In the genomic region with DNA sequence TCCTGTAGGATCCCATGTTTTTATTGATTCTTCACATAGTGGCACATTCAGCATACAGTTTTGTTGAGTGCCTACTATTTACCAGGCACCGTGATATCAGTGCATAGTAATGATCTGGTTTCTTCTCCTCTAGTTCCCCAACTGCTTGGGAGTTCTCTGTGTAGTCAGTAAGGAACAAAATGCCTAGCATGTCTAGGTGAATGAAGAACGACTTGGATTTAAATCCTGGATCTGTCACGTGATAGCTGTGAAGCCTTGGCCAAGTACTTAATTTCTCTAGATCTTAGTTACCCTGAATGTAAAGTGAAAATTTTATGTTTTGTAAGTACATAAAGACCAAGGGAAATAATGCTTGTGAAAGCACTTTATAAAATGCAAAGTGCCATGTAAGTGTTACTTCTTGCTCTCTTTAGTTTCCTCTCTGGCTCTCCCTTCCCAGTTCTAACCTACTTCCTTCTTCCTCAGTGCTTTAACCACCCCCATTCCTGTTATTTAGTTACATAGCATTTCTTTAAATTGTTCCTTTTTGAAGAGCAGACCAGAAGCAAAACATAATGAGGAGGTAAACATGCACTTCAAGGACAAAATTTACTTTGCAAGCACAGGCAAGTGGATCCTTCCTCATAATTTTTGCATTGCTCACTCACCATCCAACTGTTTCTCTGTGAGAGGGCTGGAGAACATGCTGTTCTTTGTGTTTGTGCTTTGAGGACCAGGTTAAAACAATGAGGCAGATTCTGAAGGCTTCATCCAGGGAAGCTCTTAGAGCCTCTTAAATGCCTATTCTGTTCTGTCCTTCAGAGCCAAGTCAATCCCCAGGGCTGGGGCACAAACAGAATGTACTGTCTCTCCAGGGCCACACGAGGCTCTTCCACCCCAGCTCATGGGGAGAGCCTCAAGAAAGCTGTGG, we compare ENCODE assay signal across 23 cellular contexts.
DNase-seq lines count a peak whose midpoint lies in the region; ATAC-seq and TF ChIP-seq lines count a peak whose summit lies in the region.
"Had no signal": no experiment of that assay in that cellular context is flagged by ENCODE, and none has a peak within 500 bp of the region (broad histone marks: within the 10 kb centered on the region; RNA-seq: fewer than 3 reads in every experiment).

No MANE protein-coding gene starts in this region.

- H3K27ac Mint-ChIP-seq in MCF 10A (ENCODE audit: low read depth, unreplicated experiment): peak overlapping the region; percentile 73
- H3K27ac Mint-ChIP-seq in activated T-helper 1 cell treated with anti-CD3 and anti-CD28 coated beads, Interleukin-12 subunit alpha, Interleukin-12 subunit beta, Interleukin-2, Interleukin-4 antibody, amounts not matched to agents 30 ng/mL and 10 ng/mL and 1 ng/mL, durations not matched to agents 14 hours and 24 hours and 36 hours: no peak overlapping the region
- H3K27ac Mint-ChIP-seq: memory B cell; naive thymus-derived CD4-positive, alpha-beta T cell had no signal

- no peaks in the 10 kb centered on the region for H3K9me3 Mint-ChIP-seq in MCF 10A (ENCODE audit: unreplicated experiment)
- peaks cover 7% of the 10 kb centered on the region for H3K9me3 Mint-ChIP-seq in activated T-helper 1 cell treated with anti-CD3 and anti-CD28 coated beads, Interleukin-12 subunit alpha, Interleukin-12 subunit beta, Interleukin-2, Interleukin-4 antibody, amounts not matched to agents 30 ng/mL and 10 ng/mL and 1 ng/mL, durations not matched to agents 14 hours and 24 hours and 36 hours

- CTCF ChIA-PET in MCF 10A (lab: Yijun Ruan, JAX): interaction anchor here (0.9 kb wide), 2 partner anchors 33 to 311 kb away, joined by 3 to 4 read pairs; no protein-coding TSS in a partner anchor

- no peak for DNase-seq in MCF 10A (ENCODE audit: unreplicated experiment)
- no peak for DNase-seq in breast epithelium (ENCODE audit: low spot score in 2 of 2)
- DNase-seq in adipocyte (ENCODE audit: low read depth): peak; percentile 6
- peak; percentile 27 for DNase-seq in kidney tubule cell (ENCODE audit: low spot score)
- DNase-seq in lower leg skin (ENCODE audit: low spot score in 2 of 2): no peak
- DNase-seq in NCI-H524 treated with DMSO at 0.1 percent for 48 hours (lab: John Stamatoyannopoulos, UW): no peak
- no peak for DNase-seq in activated T-helper 1 cell treated with anti-CD3 and anti-CD28 coated beads, Interleukin-12 subunit alpha, Interleukin-12 subunit beta, Interleukin-2, Interleukin-4 antibody, amounts not matched to agents 30 ng/mL and 10 ng/mL and 1 ng/mL, durations not matched to agents 14 hours and 24 hours and 36 hours (ENCODE audit: low spot score)
- DNase-seq: activated CD4-positive, alpha-beta T cell treated with anti-CD3 and anti-CD28 coated beads, Interleukin-2, amount 50 U/mL, for 1 hour; amygdala; BE2C; Calu3; central memory CD4-positive, alpha-beta T cell; HCEC 1CT; MM.1S; naive thymus-derived CD4-positive, alpha-beta T cell; NCI-H2107; NCI-H526 treated with DMSO at 0.1 percent for 48 hours; SIG-M5; stimulated activated CD4-positive, alpha-beta T cell treated with anti-CD3 and anti-CD28 coated beads, Interleukin-1b, Interleukin-23, amount 100 ng/mL, for 48 hours; stimulated activated naive CD8-positive, alpha-beta T cell treated with anti-CD3 and anti-CD28 coated beads, Interleukin-15, Interleukin-2, amounts not matched to agents 100 U/mL and 50 U/mL, for 24 hours; T-helper 1 cell had no signal

- no peak overlapping the region for H3K4me3 Mint-ChIP-seq in MCF 10A (ENCODE audit: unreplicated experiment)
- H3K4me3 Mint-ChIP-seq in activated T-helper 1 cell treated with anti-CD3 and anti-CD28 coated beads, Interleukin-12 subunit alpha, Interleukin-12 subunit beta, Interleukin-2, Interleukin-4 antibody, amounts not matched to agents 30 ng/mL and 10 ng/mL and 1 ng/mL, durations not matched to agents 14 hours and 24 hours and 36 hours: no peak overlapping the region
- H3K4me3 Mint-ChIP-seq: memory B cell; naive thymus-derived CD4-positive, alpha-beta T cell had no signal

- H3K4me1 ChIP-seq in breast epithelium (no peaks in the 10 kb centered on the region), adipocyte (ENCODE audit: control insufficient read depth, insufficient read depth, low read length) (no peaks in the 10 kb centered on the region)
- H3K4me1 ChIP-seq: BE2C had no signal

- H3K27me3 ChIP-seq in breast epithelium (no peaks in the 10 kb centered on the region), adipocyte (replicated peaks; ENCODE audit: control insufficient read depth, insufficient read depth, low read length) (no peaks in the 10 kb centered on the region)
- H3K27me3 ChIP-seq: BE2C had no signal

- no peak for TF ChIP-seq CTCF in MCF 10A (IDR thresholded peaks at IDR 0.05; ENCODE audit: unreplicated experiment)
- no peak for TF ChIP-seq CTCF in breast epithelium (IDR thresholded peaks at IDR 0.05)
- TF ChIP-seq CTCF in lower leg skin (IDR thresholded peaks at IDR 0.05): no peak

- ATAC-seq in GM18520 (IDR thresholded peaks at IDR 0.05; ENCODE audit: unreplicated experiment): no peak
- ATAC-seq: naive thymus-derived CD4-positive, alpha-beta T cell; stimulated activated naive CD8-positive, alpha-beta T cell treated with anti-CD3 and anti-CD28 coated beads, Interleukin-15, Interleukin-2, amounts not matched to agents 100 U/mL and 50 U/mL, for 24 hours had no signal

- H3K9ac ChIP-seq in adipocyte (ENCODE audit: low read length): no peak overlapping the region

- no peaks in the 10 kb centered on the region for H3K36me3 Mint-ChIP-seq in MCF 10A (ENCODE audit: insufficient read depth, unreplicated experiment)
- no peaks in the 10 kb centered on the region for H3K36me3 Mint-ChIP-seq in activated T-helper 1 cell treated with anti-CD3 and anti-CD28 coated beads, Interleukin-12 subunit alpha, Interleukin-12 subunit beta, Interleukin-2, Interleukin-4 antibody, amounts not matched to agents 30 ng/mL and 10 ng/mL and 1 ng/mL, durations not matched to agents 14 hours and 24 hours and 36 hours (ENCODE audit: low read depth)
- H3K36me3 Mint-ChIP-seq: memory B cell; naive thymus-derived CD4-positive, alpha-beta T cell had no signal

- no peak overlapping the region for H3K4me3 ChIP-seq in breast epithelium
- H3K4me3 ChIP-seq in adipocyte (ENCODE audit: low read length): no peak overlapping the region
- no peak overlapping the region for H3K4me3 ChIP-seq in lower leg skin (ENCODE audit: low read depth, poor library complexity, severe bottlenecking)

- no peaks in the 10 kb centered on the region for H3K27me3 Mint-ChIP-seq in MCF 10A (ENCODE audit: insufficient read depth, unreplicated experiment)
- H3K27me3 Mint-ChIP-seq in activated T-helper 1 cell treated with anti-CD3 and anti-CD28 coated beads, Interleukin-12 subunit alpha, Interleukin-12 subunit beta, Interleukin-2, Interleukin-4 antibody, amounts not matched to agents 30 ng/mL and 10 ng/mL and 1 ng/mL, durations not matched to agents 14 hours and 24 hours and 36 hours (ENCODE audit: insufficient read depth): no peaks in the 10 kb centered on the region
- H3K27me3 Mint-ChIP-seq: memory B cell; naive thymus-derived CD4-positive, alpha-beta T cell had no signal

- intact Hi-C loops in MCF 10A (cut with micrococcal nuclease) (no loop called here), breast epithelium (cut with DNase I; ENCODE audit: low total_unique reads) (no loop called here), lower leg skin (cut with DNase I; ENCODE audit: low total_unique reads) (no loop called here)
- intact Hi-C loops in activated T-helper 1 cell treated with anti-CD3 and anti-CD28 coated beads, Interleukin-12 subunit alpha, Interleukin-12 subunit beta, Interleukin-2, Interleukin-4 antibody, amounts not matched to agents 30 ng/mL and 10 ng/mL and 1 ng/mL, durations not matched to agents 14 hours and 24 hours and 36 hours (cut with micrococcal nuclease): no loop called here

- TF ChIP-seq POLR2A in breast epithelium (IDR thresholded peaks at IDR 0.05) (no peak), lower leg skin (IDR thresholded peaks at IDR 0.05) (no peak)

- no peaks in the 10 kb centered on the region for H3K9me3 ChIP-seq in breast epithelium
- H3K9me3 ChIP-seq in adipocyte (ENCODE audit: control insufficient read depth, low read length): no peaks in the 10 kb centered on the region
- H3K9me3 ChIP-seq: BE2C had no signal

- WGBS in lower leg skin, 2 donors: 67 to 71% methylated on average over 4 of the region's 4 CpGs

- H3K4me1 Mint-ChIP-seq in MCF 10A (ENCODE audit: insufficient read depth, unreplicated experiment): peaks cover 18% of the 10 kb centered on the region
- H3K4me1 Mint-ChIP-seq in activated T-helper 1 cell treated with anti-CD3 and anti-CD28 coated beads, Interleukin-12 subunit alpha, Interleukin-12 subunit beta, Interleukin-2, Interleukin-4 antibody, amounts not matched to agents 30 ng/mL and 10 ng/mL and 1 ng/mL, durations not matched to agents 14 hours and 24 hours and 36 hours (ENCODE audit: low read depth): no peaks in the 10 kb centered on the region
- H3K4me1 Mint-ChIP-seq: memory B cell; naive thymus-derived CD4-positive, alpha-beta T cell had no signal

- POLR2A ChIA-PET in MCF 10A (lab: Yijun Ruan, JAX): interaction anchor here (0.6 kb wide), 1 partner anchor 404 kb away, joined by 3 read pairs; no protein-coding TSS in a partner anchor

- no TSS peak for BruUV-seq in MCF 10A (replicated peaks; lab: Mats Ljungman, UMichigan)

- H3K27ac ChIP-seq in breast epithelium: no peak overlapping the region

- H3K36me3 ChIP-seq in breast epithelium (no peaks in the 10 kb centered on the region), adipocyte (ENCODE audit: control insufficient read depth, insufficient read depth, low read length, severe bottlenecking) (no peaks in the 10 kb centered on the region)
- H3K36me3 ChIP-seq: BE2C had no signal

Comparison
In these comparisons a context has a peak if more than half of its experiments do, and no peak if none do; other contexts are left out.
1. DNase-seq: peak in adipocyte (single experiment) and kidney tubule cell (single experiment); none in MCF 10A (single experiment), breast epithelium (0 of 2), lower leg skin (0 of 2), NCI-H524 treated with DMSO at 0.1 percent for 48 hours (single experiment) and activated T-helper 1 cell treated with anti-CD3 and anti-CD28 coated beads, Interleukin-12 subunit alpha, Interleukin-12 subunit beta, Interleukin-2, Interleukin-4 antibody, amounts not matched to agents 30 ng/mL and 10 ng/mL and 1 ng/mL, durations not matched to agents 14 hours and 24 hours and 36 hours (single experiment).